24 cellular contexts compared by ENCODE assay signal in the genomic region with DNA sequence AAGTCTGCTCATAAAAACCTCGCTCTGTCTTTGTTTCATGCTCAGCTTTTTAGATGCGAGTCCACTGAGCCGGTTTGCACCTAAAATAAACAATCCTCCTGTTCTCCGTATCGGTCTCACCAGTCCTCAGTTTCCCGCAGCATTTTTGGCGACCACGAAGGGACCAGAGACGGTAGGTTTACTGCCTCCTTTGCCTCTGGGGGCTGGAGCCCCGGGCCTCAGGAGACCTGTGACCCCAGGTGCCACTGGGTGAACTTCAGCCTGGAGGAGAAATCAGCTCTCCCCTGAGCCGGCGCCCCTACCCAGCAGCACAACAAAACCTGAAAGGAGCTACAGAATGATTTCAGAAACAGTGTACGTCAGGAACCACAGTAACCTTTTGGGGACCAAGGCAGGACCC. TPM values are rescaled to one million over a fixed set of nuclear protein-coding genes. Genes with fewer than 3 reads are reported as not detected.
DNase-seq lines count a peak whose midpoint lies in the region; ATAC-seq, FAIRE-seq and TF ChIP-seq lines count a peak whose summit lies in the region.
"Had no signal": no experiment of that assay in that cellular context is flagged by ENCODE, and none has a peak within 500 bp of the region (broad histone marks: within the 10 kb centered on the region; RNA-seq: fewer than 3 reads in every experiment).

No MANE protein-coding gene starts in this region.

- no peaks in the 10 kb centered on the region; a peak in 2 of 5 replicates for H3K27me3 ChIP-seq in K562 (ENCODE audit: control insufficient read depth in 2 of 2, insufficient read depth in 2 of 2, low read length in 2 of 2)
- H3K27me3 ChIP-seq in thyroid gland: no peaks in the 10 kb centered on the region
- no peaks in the 10 kb centered on the region for H3K27me3 ChIP-seq in small intestine (ENCODE audit: control insufficient read depth in 2 of 2, insufficient read depth in 2 of 2, low read length in 2 of 2)

- H3K9ac ChIP-seq in K562 (ENCODE audit: insufficient read depth in 1 of 2, low read depth in 2 of 2, low read length in 2 of 2): no peak overlapping the region
- H3K9ac ChIP-seq: SK-N-SH had no signal

- H3K4me3 ChIP-seq in HEK293 (ENCODE audit: low read depth, low read length) (no peak overlapping the region), K562 (no peak overlapping the region), thyroid gland (replicated peaks in 1 of 3) (no peak overlapping the region), small intestine (ENCODE audit: low read depth in 1 of 2, low read length in 2 of 2) (no peak overlapping the region)

- H3K9me3 ChIP-seq in HEK293 (ENCODE audit: control insufficient read depth, insufficient read depth, low read depth, low read length): no peaks in the 10 kb centered on the region
- H3K9me3 ChIP-seq in K562 (replicated peaks; ENCODE audit: control insufficient read depth, insufficient read depth, low read depth, low read length): no peaks in the 10 kb centered on the region
- no peaks in the 10 kb centered on the region for H3K9me3 ChIP-seq in thyroid gland
- no peaks in the 10 kb centered on the region for H3K9me3 ChIP-seq in small intestine (ENCODE audit: control insufficient read depth, low read depth)
- H3K9me3 ChIP-seq: SK-N-SH had no signal

- TF ChIP-seq RAD21 in K562 (CRISPR knock-in tag; conservative IDR thresholded peaks at IDR 0.05 in 1 of 2, IDR thresholded peaks at IDR 0.05 in 1 of 2): no peak

- H3K9me1 ChIP-seq in K562 (ENCODE audit: control insufficient read depth, insufficient read depth, low read length): no peaks in the 10 kb centered on the region

- TF ChIP-seq POLR2A in K562 (conservative IDR thresholded peaks at IDR 0.05): no peak
- TF ChIP-seq POLR2A in thyroid gland (IDR thresholded peaks at IDR 0.05): no peak

- no peak overlapping the region for H3K4me2 ChIP-seq in K562 (ENCODE audit: insufficient read depth, low read length)
- H3K4me2 ChIP-seq: SK-N-SH had no signal

- H3K36me3 Mint-ChIP-seq in nephron (ENCODE audit: low read depth): no peaks in the 10 kb centered on the region
- H3K36me3 Mint-ChIP-seq in activated CD8-positive, alpha-beta T cell treated with anti-CD3 and anti-CD28 coated beads, Interleukin-2, amount 10 ng/mL, durations not matched to agents 7 days and 5 days (ENCODE audit: low read depth): no peaks in the 10 kb centered on the region
- H3K36me3 Mint-ChIP-seq: CD4-positive, CD25-positive, alpha-beta regulatory T cell had no signal

- WGBS in K562 (ENCODE audit: insufficient coverage, low coverage, missing lambda C conversion rate): 51% methylated on average over 11 of the region's 13 CpGs
- WGBS in thyroid gland, 2 donors: 46 to 59% methylated on average over 13 of the region's 13 CpGs
- 48 to 65% (median 59%) methylated on average over 13 of the region's 13 CpGs for WGBS in small intestine, 3 donors

- intact Hi-C loops in K562 (cut with micrococcal nuclease): no loop called here
- intact Hi-C loops in thyroid gland (cut with DNase I): no loop called here

- H3K79me2 ChIP-seq in K562 (ENCODE audit: control insufficient read depth, insufficient read depth, low read length): no peaks in the 10 kb centered on the region

- peak overlapping the region; percentile 92 to 98 (median 94) for H3K27ac Mint-ChIP-seq in nephron
- H3K27ac Mint-ChIP-seq in activated CD8-positive, alpha-beta T cell treated with anti-CD3 and anti-CD28 coated beads, Interleukin-2, amount 10 ng/mL, durations not matched to agents 7 days and 5 days: no peak overlapping the region

- FAIRE-seq in K562 (lab: Jason Lieb, UNC): no peak
- no peak for FAIRE-seq in small intestine (lab: Jason Lieb, UNC)

- TF ChIP-seq CTCF in HEK293 (tag by site-specific recombination; IDR thresholded peaks at IDR 0.05) (no peak), K562 (IDR thresholded peaks at IDR 0.05 in 2 of 3, conservative IDR thresholded peaks at IDR 0.05 in 1 of 3; ENCODE audit: insufficient read depth in 2 of 3, low read depth in 1 of 3, low read length in 3 of 3) (no peak), nephron (IDR thresholded peaks at IDR 0.05; ENCODE audit: unreplicated experiment in 3 of 3) (no peak), thyroid gland (IDR thresholded peaks at IDR 0.05) (no peak)

- 0 out of 2 replicates have a peak overlapping the region, but pooled peaks have one; percentile 76 for H2AFZ ChIP-seq in K562 (ENCODE audit: low read depth, low read length)

- no peak for TF ChIP-seq EP300 in K562 (IDR thresholded peaks at IDR 0.05; ENCODE audit: low read length)

- in situ Hi-C loops in K562 (cut with MboI): no loop called here

- no TSS peak for BruUV-seq in K562 (replicated peaks; lab: Mats Ljungman, UMichigan)

- DNase-seq in K562 (ENCODE audit: extremely low read depth in 1 of 4, low spot score in 3 of 4): no peak
- no peak for DNase-seq in thyroid gland
- DNase-seq in activated CD8-positive, alpha-beta T cell treated with anti-CD3 and anti-CD28 coated beads, Interleukin-2, amount 10 ng/mL, durations not matched to agents 7 days and 5 days: no peak
- DNase-seq in small intestine: no peak
- DNase-seq: ACHN; CD4-positive, CD25-positive, alpha-beta regulatory T cell; COR-L47; DMS 273 treated with DMSO at 0.1 percent for 48 hours; DND-41; NCI-H1417; NCI-H187; NCI-H2107; NCI-H510A; NCI-H748 treated with DMSO at 0.1 percent for 48 hours; NK-92 treated with Interleukin-12 subunit alpha and Interleukin-12 subunit beta, amount 100 ng/mL, for 24 hours; SHP77 treated with DMSO at 0.1 percent for 48 hours; SK-N-SH had no signal

- H4K20me1 ChIP-seq in K562 (replicated peaks; ENCODE audit: control insufficient read depth, insufficient read depth, low read length): no peaks in the 10 kb centered on the region

- H3K27me3 Mint-ChIP-seq in nephron (ENCODE audit: low read depth): peaks cover 2% of the 10 kb centered on the region
- peaks cover 10% of the 10 kb centered on the region for H3K27me3 Mint-ChIP-seq in activated CD8-positive, alpha-beta T cell treated with anti-CD3 and anti-CD28 coated beads, Interleukin-2, amount 10 ng/mL, durations not matched to agents 7 days and 5 days (ENCODE audit: low read depth)

- H3K4me1 ChIP-seq in HEK293 (ENCODE audit: control insufficient read depth, insufficient read depth, low read length): 0 out of 2 replicates have a peak, but pooled peaks cover 4% of the 10 kb centered on the region
- peaks cover 18 to 21% of the 10 kb centered on the region in 2 experiments; a peak in 4 of 5 replicates for H3K4me1 ChIP-seq in K562 (replicated peaks in 1 of 2; ENCODE audit: control insufficient read depth in 2 of 2, insufficient read depth in 2 of 2, low read length in 2 of 2)
- peaks cover 54 to 62% of the 10 kb centered on the region in 2 donors for H3K4me1 ChIP-seq in thyroid gland
- no peaks in the 10 kb centered on the region for H3K4me1 ChIP-seq in small intestine (ENCODE audit: control insufficient read depth in 2 of 2, insufficient read depth in 1 of 2, low read depth in 1 of 2, low read length in 1 of 2)

- CTCF ChIA-PET in HEK293 (lab: Yijun Ruan, JAX) (interaction anchor here (2.3 to 11.4 kb wide), 2 partner anchors 14 to 30 kb away, joined by 17 to 100 read pairs; no protein-coding TSS in a partner anchor), K562 (lab: Yijun Ruan, JAX; ENCODE audit: low intra/inter-chr PET ratio) (no interaction called here)
- CTCF ChIA-PET in activated CD8-positive, alpha-beta T cell treated with anti-CD3 and anti-CD28 coated beads, Interleukin-2, amount 10 ng/mL, durations not matched to agents 7 days and 5 days (lab: Charles Lee): interaction anchor here (2.0 kb wide), 1 partner anchor 15 kb away, joined by 10 read pairs; no protein-coding TSS in a partner anchor

- POLR2A ChIA-PET in HEK293 (lab: Yijun Ruan, JAX): no interaction called here
- POLR2A ChIA-PET in K562 (lab: Yijun Ruan, JAX): interaction anchor here (1.8 kb wide), 1 partner anchor 23 kb away, joined by 6 read pairs; a partner anchor contains a TSS
- POLR2A ChIA-PET in activated CD8-positive, alpha-beta T cell treated with anti-CD3 and anti-CD28 coated beads, Interleukin-2, amount 10 ng/mL, durations not matched to agents 7 days and 5 days (lab: Charles Lee): no interaction called here

- no peaks in the 10 kb centered on the region for H3K9me3 Mint-ChIP-seq in nephron
- no peaks in the 10 kb centered on the region for H3K9me3 Mint-ChIP-seq in activated CD8-positive, alpha-beta T cell treated with anti-CD3 and anti-CD28 coated beads, Interleukin-2, amount 10 ng/mL, durations not matched to agents 7 days and 5 days (ENCODE audit: insufficient read depth)
- H3K9me3 Mint-ChIP-seq: CD4-positive, CD25-positive, alpha-beta regulatory T cell had no signal

- peak overlapping the region in 2 of 3 experiments; percentile 14 to 72 for H3K4me3 Mint-ChIP-seq in nephron
- no peak overlapping the region for H3K4me3 Mint-ChIP-seq in activated CD8-positive, alpha-beta T cell treated with anti-CD3 and anti-CD28 coated beads, Interleukin-2, amount 10 ng/mL, durations not matched to agents 7 days and 5 days

- ATAC-seq in K562 (no peak), GM19023 (IDR thresholded peaks at IDR 0.05; ENCODE audit: unreplicated experiment) (no peak)
- ATAC-seq in activated CD8-positive, alpha-beta T cell treated with anti-CD3 and anti-CD28 coated beads, Interleukin-2, amount 10 ng/mL, durations not matched to agents 7 days and 5 days: no peak
- ATAC-seq: HCT116 had no signal

- H3K36me3 ChIP-seq in HEK293 (ENCODE audit: control insufficient read depth in 2 of 2, insufficient read depth in 1 of 2, low read length in 2 of 2) (no peaks in the 10 kb centered on the region), K562 (ENCODE audit: control insufficient read depth, insufficient read depth, low read length) (no peaks in the 10 kb centered on the region), thyroid gland (no peaks in the 10 kb centered on the region), small intestine (ENCODE audit: control insufficient read depth in 2 of 2, insufficient read depth in 2 of 2, low read length in 2 of 2) (no peaks in the 10 kb centered on the region)

- peaks cover 69% of the 10 kb centered on the region for H3K4me1 Mint-ChIP-seq in nephron
- peaks cover 16% of the 10 kb centered on the region for H3K4me1 Mint-ChIP-seq in activated CD8-positive, alpha-beta T cell treated with anti-CD3 and anti-CD28 coated beads, Interleukin-2, amount 10 ng/mL, durations not matched to agents 7 days and 5 days (ENCODE audit: low read depth)

- H3K27ac ChIP-seq in HEK293 (ENCODE audit: extremely low read depth, low read depth, low read length) (no peak overlapping the region), K562 (ENCODE audit: extremely low read depth, low read depth, low read length) (no peak overlapping the region), thyroid gland (peak overlapping the region; percentile 2 to 79 (median 78)), small intestine (ENCODE audit: low read depth in 1 of 2, low read length in 1 of 2) (no peak overlapping the region)

RNA-seq across cellular contexts. Expression of a gene that starts 8.1 kb away (rescaled TPM):
- total RNA-seq in K562 (2011; cell fraction: chromatin; rRNA removed; ENCODE audit: low replicate concordance): not detected in 2 replicates
- total RNA-seq in K562 (2011; cell fraction: nucleolus; rRNA removed): not detected in 2 replicates
- not detected in 2 replicates for total RNA-seq in K562 (2011; cell fraction: nucleoplasm; rRNA removed)
- not detected in 2 replicates for total RNA-seq in K562 (2014; rRNA removed)
- not detected in 2 replicates for total RNA-seq in K562 (2014; rRNA removed; fragmentation: Illumina TruSeq; extraction: Trizol)
- not detected in 2 replicates for total RNA-seq in K562 (2015; rRNA removed; fragmentation: Illumina TruSeq; extraction: Trizol)
- total RNA-seq in K562 (2021): not detected in 2 replicates
- not detected in 2 replicates for polyA plus RNA-seq in K562 (2011; rRNA removed)
- polyA plus RNA-seq in K562 (2011; cell fraction: cytosol; rRNA removed): not detected in 2 replicates
- polyA plus RNA-seq in K562 (2011; cell fraction: nucleus; rRNA removed): 0.04 TPM in 1 of 2 replicates, not detected in the other
- polyA plus RNA-seq in K562 (2012): not detected in 2 replicates
- not detected in 2 replicates for polyA plus RNA-seq in K562 (2014; fragmentation: Illumina TruSeq; extraction: Trizol)
- polyA plus RNA-seq in K562 (2014; fragmentation: Nextera tagmentation; extraction: Ambion mirVana): not detected
- polyA plus RNA-seq in K562 (2014; rRNA removed): not detected in 2 replicates
- not detected in 2 replicates for polyA minus RNA-seq in K562 (2011; rRNA and poly(A)+ RNA removed)
- polyA minus RNA-seq in K562 (2011; cell fraction: cytosol; rRNA and poly(A)+ RNA removed): not detected in 2 replicates
- polyA minus RNA-seq in K562 (2011; cell fraction: nucleus; rRNA and poly(A)+ RNA removed): not detected in 2 replicates
- 1 to 10 TPM in 2 of 4 donors, under 1 TPM in 2; 0.33 to 1.7 (median 0.92) TPM for total RNA-seq in thyroid gland
- total RNA-seq in activated CD8-positive, alpha-beta T cell treated with anti-CD3 and anti-CD28 coated beads, Interleukin-2, amount 10 ng/mL, durations not matched to agents 7 days and 5 days: not detected
- polyA plus RNA-seq in small intestine: 1 to 10 TPM in 1 of 3 donors, under 1 TPM in 2; 0.45 to 1.1 (median 0.54) TPM
- total RNA-seq: CD4-positive, CD25-positive, alpha-beta regulatory T cell; G401; OCI-LY7; RPMI7951 had no signal
- polyA plus RNA-seq: CD4-positive, CD25-positive, alpha-beta regulatory T cell; SK-N-SH had no signal

RNA-seq across cellular contexts. Expression of a gene that starts 23.6 kb away (rescaled TPM):
- 61.1 and 124 TPM in 2 replicates for total RNA-seq in K562 (2011; cell fraction: chromatin; rRNA removed; ENCODE audit: low replicate concordance)
- 57.5 and 59.2 TPM in 2 replicates for total RNA-seq in K562 (2011; cell fraction: nucleolus; rRNA removed)
- total RNA-seq in K562 (2011; cell fraction: nucleoplasm; rRNA removed): 77.8 and 90.7 TPM in 2 replicates
- total RNA-seq in K562 (2014; rRNA removed) (78.5 and 101 TPM in 2 replicates), K562 (2014; rRNA removed; fragmentation: Illumina TruSeq; extraction: Trizol) (49.1 and 51.3 TPM in 2 replicates), K562 (2015; rRNA removed; fragmentation: Illumina TruSeq; extraction: Trizol) (68.0 and 70.2 TPM in 2 replicates), K562 (2021) (109 and 118 TPM in 2 replicates), thyroid gland (10 to 100 TPM; 27.5 to 32.3 (median 30.5) TPM)
- polyA plus RNA-seq in K562 (2011; rRNA removed) (20.8 and 27.4 TPM in 2 replicates), K562 (2014; fragmentation: Illumina TruSeq; extraction: Trizol) (89.2 and 102 TPM in 2 replicates), K562 (2014; fragmentation: Nextera tagmentation; extraction: Ambion mirVana) (10 to 100 TPM; 16.9 to 20.7 TPM), K562 (2014; rRNA removed) (66.0 and 71.8 TPM in 2 replicates), small intestine (10 to 100 TPM; 20.5 to 31.6 (median 24.2) TPM)
- 24.2 and 45.3 TPM in 2 replicates for polyA plus RNA-seq in K562 (2011; cell fraction: cytosol; rRNA removed)
- polyA plus RNA-seq in K562 (2011; cell fraction: nucleus; rRNA removed): 21.8 and 35.3 TPM in 2 replicates
- 51.8 and 87.1 TPM in 2 replicates for polyA plus RNA-seq in K562 (2012)
- 14.2 and 15.0 TPM in 2 replicates for polyA minus RNA-seq in K562 (2011; rRNA and poly(A)+ RNA removed)
- 25.2 and 30.2 TPM in 2 replicates for polyA minus RNA-seq in K562 (2011; cell fraction: cytosol; rRNA and poly(A)+ RNA removed)
- 12.9 and 13.6 TPM in 2 replicates for polyA minus RNA-seq in K562 (2011; cell fraction: nucleus; rRNA and poly(A)+ RNA removed)
- 100 to 1,000 TPM; 116 to 122 TPM for total RNA-seq in activated CD8-positive, alpha-beta T cell treated with anti-CD3 and anti-CD28 coated beads, Interleukin-2, amount 10 ng/mL, durations not matched to agents 7 days and 5 days

RNA-seq across cellular contexts. Expression of a gene that starts 23.9 kb away (rescaled TPM):
- 9.2 and 9.5 TPM in 2 replicates for total RNA-seq in K562 (2011; cell fraction: chromatin; rRNA removed; ENCODE audit: low replicate concordance)
- total RNA-seq in K562 (2011; cell fraction: nucleolus; rRNA removed): 5.7 and 9.2 TPM in 2 replicates
- total RNA-seq in K562 (2011; cell fraction: nucleoplasm; rRNA removed): 10.9 and 12.4 TPM in 2 replicates
- total RNA-seq in K562 (2014; rRNA removed) (20.5 and 21.7 TPM in 2 replicates), K562 (2014; rRNA removed; fragmentation: Illumina TruSeq; extraction: Trizol) (10.8 and 11.1 TPM in 2 replicates), K562 (2015; rRNA removed; fragmentation: Illumina TruSeq; extraction: Trizol) (11.1 and 13.0 TPM in 2 replicates), K562 (2021) (52.4 and 57.6 TPM in 2 replicates), thyroid gland (10 to 100 TPM in 1 of 4 donors, 1 to 10 TPM in 3; 6.3 to 17.9 (median 8.0) TPM)
- polyA plus RNA-seq in K562 (2011; rRNA removed) (3.0 and 5.9 TPM in 2 replicates), K562 (2014; fragmentation: Illumina TruSeq; extraction: Trizol) (30.7 and 53.3 TPM in 2 replicates), K562 (2014; fragmentation: Nextera tagmentation; extraction: Ambion mirVana) (1 to 10 TPM; 3.8 to 5.2 TPM), K562 (2014; rRNA removed) (39.6 and 42.8 TPM in 2 replicates), small intestine (10 to 100 TPM; 40.2 to 51.7 (median 44.3) TPM)
- 4.5 and 8.9 TPM in 2 replicates for polyA plus RNA-seq in K562 (2011; cell fraction: cytosol; rRNA removed)
- polyA plus RNA-seq in K562 (2011; cell fraction: nucleus; rRNA removed): 6.4 and 6.8 TPM in 2 replicates
- polyA plus RNA-seq in K562 (2012): 38.4 and 739 TPM in 2 replicates
- 0.74 and 1.9 TPM in 2 replicates for polyA minus RNA-seq in K562 (2011; rRNA and poly(A)+ RNA removed)
- polyA minus RNA-seq in K562 (2011; cell fraction: cytosol; rRNA and poly(A)+ RNA removed): 2.4 and 4.5 TPM in 2 replicates
- 0.54 and 0.89 TPM in 2 replicates for polyA minus RNA-seq in K562 (2011; cell fraction: nucleus; rRNA and poly(A)+ RNA removed)
- 1 to 10 TPM; 7.1 to 9.3 TPM for total RNA-seq in activated CD8-positive, alpha-beta T cell treated with anti-CD3 and anti-CD28 coated beads, Interleukin-2, amount 10 ng/mL, durations not matched to agents 7 days and 5 days

RNA-seq across cellular contexts. Expression of a gene that starts 56.2 kb away (rescaled TPM):
- 0.93 TPM in 1 of 2 replicates, not detected in the other for total RNA-seq in K562 (2011; cell fraction: chromatin; rRNA removed; ENCODE audit: low replicate concordance)
- 1.8 TPM in 2 replicates for total RNA-seq in K562 (2011; cell fraction: nucleolus; rRNA removed)
- total RNA-seq in K562 (2011; cell fraction: nucleoplasm; rRNA removed): 0.37 and 0.46 TPM in 2 replicates
- total RNA-seq in K562 (2014; rRNA removed) (0.90 and 0.95 TPM in 2 replicates), K562 (2014; rRNA removed; fragmentation: Illumina TruSeq; extraction: Trizol) (0.33 TPM in 1 of 2 replicates, not detected in the other), K562 (2015; rRNA removed; fragmentation: Illumina TruSeq; extraction: Trizol) (0.19 and 0.43 TPM in 2 replicates), K562 (2021) (0.55 and 0.76 TPM in 2 replicates), thyroid gland (under 1 TPM in 1 of 4 donors, not detected in 3; 0.83 TPM)
- polyA plus RNA-seq in K562 (2011; rRNA removed) (0.06 and 0.31 TPM in 2 replicates), K562 (2014; fragmentation: Illumina TruSeq; extraction: Trizol) (0.15 TPM in 1 of 2 replicates, not detected in the other), K562 (2014; fragmentation: Nextera tagmentation; extraction: Ambion mirVana) (under 1 TPM in 1 of 2 experiments, not detected in 1; 0.13 TPM), K562 (2014; rRNA removed) (0.09 and 0.44 TPM in 2 replicates), small intestine (1 to 10 TPM in 2 of 3 donors, not detected in 1; 1.0 to 1.3 TPM)
- 0.04 and 0.36 TPM in 2 replicates for polyA plus RNA-seq in K562 (2011; cell fraction: cytosol; rRNA removed)
- 0.24 and 0.27 TPM in 2 replicates for polyA plus RNA-seq in K562 (2011; cell fraction: nucleus; rRNA removed)
- 0.50 and 0.56 TPM in 2 replicates for polyA plus RNA-seq in K562 (2012)
- 0.11 TPM in 1 of 2 replicates, not detected in the other for polyA minus RNA-seq in K562 (2011; rRNA and poly(A)+ RNA removed)
- polyA minus RNA-seq in K562 (2011; cell fraction: cytosol; rRNA and poly(A)+ RNA removed): 0.67 and 0.73 TPM in 2 replicates
- 0.67 and 0.81 TPM in 2 replicates for polyA minus RNA-seq in K562 (2011; cell fraction: nucleus; rRNA and poly(A)+ RNA removed)
- total RNA-seq in activated CD8-positive, alpha-beta T cell treated with anti-CD3 and anti-CD28 coated beads, Interleukin-2, amount 10 ng/mL, durations not matched to agents 7 days and 5 days: 1 to 10 TPM; 1.2 to 1.6 TPM

Comparison
In these comparisons a context has a peak if more than half of its experiments do, and no peak if none do; other contexts are left out.
1. H3K27ac ChIP-seq: peak in thyroid gland (3 of 3); none in HEK293 (single experiment), K562 (single experiment) and small intestine (0 of 2).